Comparison of ENCODE assay signal across 23 cellular contexts in the genomic region with DNA sequence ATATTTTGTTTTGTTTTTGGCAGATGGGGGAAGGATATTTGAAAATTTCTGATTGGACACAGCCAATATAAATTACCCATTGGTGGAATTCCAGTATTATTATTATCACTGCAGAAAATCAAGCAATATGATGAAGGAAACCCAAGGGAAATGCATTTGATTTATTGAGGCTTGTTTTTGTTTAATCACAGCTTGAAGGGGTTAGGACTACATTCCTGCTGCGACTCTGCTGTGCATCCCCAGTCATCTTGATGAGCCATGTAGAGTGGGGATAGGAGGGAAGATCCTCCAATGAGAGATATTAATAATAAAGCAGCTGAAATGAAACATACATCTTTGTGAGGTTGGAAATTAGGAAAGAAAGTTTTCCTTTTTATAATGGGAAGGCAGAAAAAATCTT.
DNase-seq lines count a peak whose midpoint lies in the region; ATAC-seq, FAIRE-seq and TF ChIP-seq lines count a peak whose summit lies in the region.
"Had no signal": no experiment of that assay in that cellular context is flagged by ENCODE, and none has a peak within 500 bp of the region (broad histone marks: within the 10 kb centered on the region; RNA-seq: fewer than 3 reads in every experiment).

No MANE protein-coding gene starts in this region.

- H3K36me3 ChIP-seq in mammary epithelial cell (ENCODE audit: insufficient read depth, low read length) (no peaks in the 10 kb centered on the region), RWPE2 (ENCODE audit: low read depth) (no peaks in the 10 kb centered on the region), keratinocyte (ENCODE audit: control insufficient read depth in 2 of 2, extremely low read depth in 1 of 2, insufficient read depth in 2 of 2, low read length in 2 of 2) (no peaks in the 10 kb centered on the region), transverse colon (no peaks in the 10 kb centered on the region)
- H3K36me3 ChIP-seq: BLaER1, HAP-1 had no signal

- H4K20me1 ChIP-seq in mammary epithelial cell (ENCODE audit: insufficient read depth, low read length) (no peaks in the 10 kb centered on the region), keratinocyte (ENCODE audit: control insufficient read depth, extremely low read depth, insufficient read depth, low read length) (no peaks in the 10 kb centered on the region)
- H4K20me1 ChIP-seq: BLaER1 had no signal

- no peaks in the 10 kb centered on the region for H3K9me1 ChIP-seq in keratinocyte (ENCODE audit: control insufficient read depth, extremely low read depth, insufficient read depth, low read length)

- no peak overlapping the region for H3K4me3 Mint-ChIP-seq in MCF 10A (ENCODE audit: unreplicated experiment)
- H3K4me3 Mint-ChIP-seq in osteocyte (ENCODE audit: unreplicated experiment) = no peak overlapping the region
- H3K4me3 Mint-ChIP-seq: B cell; CD4-positive, CD25-positive, alpha-beta regulatory T cell; CD8-positive, alpha-beta T cell; HFFc6 had no signal

- H3K27me3 Mint-ChIP-seq in MCF 10A (ENCODE audit: insufficient read depth, unreplicated experiment) (no peaks in the 10 kb centered on the region), osteocyte (ENCODE audit: unreplicated experiment) (no peaks in the 10 kb centered on the region)

- H3K9me3 Mint-ChIP-seq in MCF 10A (ENCODE audit: unreplicated experiment) (no peaks in the 10 kb centered on the region), osteocyte (ENCODE audit: unreplicated experiment) (no peaks in the 10 kb centered on the region)
- H3K9me3 Mint-ChIP-seq: CD4-positive, CD25-positive, alpha-beta regulatory T cell; CD8-positive, alpha-beta T cell; HFFc6 had no signal

- no peaks in the 10 kb centered on the region for H3K27me3 ChIP-seq in mammary epithelial cell (ENCODE audit: insufficient read depth, low read length)
- H3K27me3 ChIP-seq in RWPE2 (ENCODE audit: insufficient read depth, poor library complexity, severe bottlenecking) = no peaks in the 10 kb centered on the region
- H3K27me3 ChIP-seq in keratinocyte (ENCODE audit: control insufficient read depth, extremely low read depth, insufficient read depth, low read length) = no peaks in the 10 kb centered on the region
- no peaks in the 10 kb centered on the region for H3K27me3 ChIP-seq in transverse colon
- H3K27me3 ChIP-seq: BLaER1 had no signal

- H3K27ac Mint-ChIP-seq in MCF 10A (ENCODE audit: low read depth, unreplicated experiment) (no peak overlapping the region), osteocyte (ENCODE audit: unreplicated experiment) (peak overlapping the region; percentile 23)
- H3K27ac Mint-ChIP-seq: B cell; CD4-positive, CD25-positive, alpha-beta regulatory T cell; CD8-positive, alpha-beta T cell; HFFc6 had no signal

- intact Hi-C loops in mammary epithelial cell (cut with micrococcal nuclease) (no loop called here), MCF 10A (cut with micrococcal nuclease) (no loop called here), transverse colon (cut with DNase I; ENCODE audit: low total_unique reads) (no loop called here)

- H3K36me3 Mint-ChIP-seq in MCF 10A (ENCODE audit: insufficient read depth, unreplicated experiment) (no peaks in the 10 kb centered on the region), osteocyte (ENCODE audit: unreplicated experiment) (no peaks in the 10 kb centered on the region)
- H3K36me3 Mint-ChIP-seq: CD4-positive, CD25-positive, alpha-beta regulatory T cell; CD8-positive, alpha-beta T cell had no signal

- POLR2A ChIA-PET in MCF 10A (lab: Yijun Ruan, JAX) = interaction anchor here (0.6 to 1.8 kb wide), 7 partner anchors 11 to 1618 kb away, joined by 3 to 5 read pairs (median 3); no protein-coding TSS in a partner anchor

- peak overlapping the region; percentile 75 for H3K27ac ChIP-seq in mammary epithelial cell (ENCODE audit: insufficient read depth, low read depth, low read length)
- H3K27ac ChIP-seq in RWPE2 (ENCODE audit: poor library complexity, severe bottlenecking) = peak overlapping the region; percentile 67
- H3K27ac ChIP-seq in keratinocyte (ENCODE audit: control insufficient read depth, insufficient read depth, low read length) = peak overlapping the region; percentile 76
- no peak overlapping the region for H3K27ac ChIP-seq in transverse colon
- H3K27ac ChIP-seq: A549, BLaER1, C4-2B had no signal

- H3K4me1 Mint-ChIP-seq in MCF 10A (ENCODE audit: insufficient read depth, unreplicated experiment) (peaks cover 20% of the 10 kb centered on the region), osteocyte (ENCODE audit: unreplicated experiment) (peaks cover 75% of the 10 kb centered on the region)
- H3K4me1 Mint-ChIP-seq: B cell; CD4-positive, CD25-positive, alpha-beta regulatory T cell had no signal

- no peak for TF ChIP-seq POLR2A in transverse colon (IDR thresholded peaks at IDR 0.05)
- TF ChIP-seq POLR2A in GM18505 (IDR thresholded peaks at IDR 0.05; ENCODE audit: borderline replicate concordance, extremely low read depth, insufficient read depth, insufficient read length) = no peak

- DNase-seq in mammary epithelial cell (no peak), MCF 10A (ENCODE audit: unreplicated experiment) (no peak), RWPE2 (ENCODE audit: low spot score) (no peak), keratinocyte (ENCODE audit: low read depth, low spot score) (no peak), osteocyte (ENCODE audit: extremely low spot score, unreplicated experiment) (no peak), transverse colon (no peak), DMS79 treated with DMSO at 0.1 percent for 48 hours (lab: John Stamatoyannopoulos, UW) (no peak)
- DNase-seq: 8988T; Caco-2; CD4-positive, CD25-positive, alpha-beta regulatory T cell; CD8-positive, alpha-beta T cell; DMS153; EL; GDM1; HFFc6 had no signal

- TF ChIP-seq CTCF in mammary epithelial cell (conservative IDR thresholded peaks at IDR 0.05 in 1 of 2, IDR thresholded peaks at IDR 0.05 in 1 of 2; ENCODE audit: extremely low read depth in 1 of 2, insufficient read depth in 1 of 2, low read depth in 1 of 2, low read length in 2 of 2) (no peak), MCF 10A (IDR thresholded peaks at IDR 0.05; ENCODE audit: unreplicated experiment) (no peak), RWPE2 (IDR thresholded peaks at IDR 0.05; ENCODE audit: poor library complexity, severe bottlenecking) (no peak), keratinocyte (optimal IDR thresholded peaks at IDR 0.05 in 1 of 3, IDR thresholded peaks at IDR 0.05 in 1 of 3, conservative IDR thresholded peaks at IDR 0.05 in 1 of 3; ENCODE audit: extremely low read depth in 1 of 3, insufficient read depth in 2 of 3, low read length in 3 of 3) (no peak), osteocyte (IDR thresholded peaks at IDR 0.05) (no peak), transverse colon (IDR thresholded peaks at IDR 0.05) (no peak)

- H3K4me1 ChIP-seq in mammary epithelial cell (ENCODE audit: insufficient read depth, low read length) (peaks cover 26% of the 10 kb centered on the region), RWPE2 (ENCODE audit: insufficient read depth, poor library complexity, severe bottlenecking) (peaks cover 29% of the 10 kb centered on the region), keratinocyte (ENCODE audit: control insufficient read depth, extremely low read depth, insufficient read depth, low read length) (peaks cover 66% of the 10 kb centered on the region), transverse colon (no peaks in the 10 kb centered on the region)
- H3K4me1 ChIP-seq: A549, BLaER1, Caco-2, HAP-1 had no signal

- no peak overlapping the region for H3K9ac ChIP-seq in mammary epithelial cell (ENCODE audit: insufficient read depth, low read length)
- H3K9ac ChIP-seq in keratinocyte (ENCODE audit: control insufficient read depth, extremely low read depth, insufficient read depth, low read length) = no peak overlapping the region
- H3K9ac ChIP-seq: BLaER1 had no signal

- H3K9me3 ChIP-seq in mammary epithelial cell (replicated peaks; ENCODE audit: insufficient read depth, low read length) (no peaks in the 10 kb centered on the region), RWPE2 (ENCODE audit: severe bottlenecking) (no peaks in the 10 kb centered on the region), keratinocyte (ENCODE audit: control insufficient read depth, low read depth, low read length) (no peaks in the 10 kb centered on the region), transverse colon (no peaks in the 10 kb centered on the region)
- H3K9me3 ChIP-seq: A549, BLaER1, Caco-2, HAP-1 had no signal

- H3K4me3 ChIP-seq in mammary epithelial cell (replicated peaks in 1 of 3; ENCODE audit: insufficient read depth in 1 of 3, low read depth in 2 of 3, low read length in 3 of 3) (no peak overlapping the region), RWPE2 (ENCODE audit: severe bottlenecking) (no peak overlapping the region), keratinocyte (ENCODE audit: control insufficient read depth in 2 of 3, extremely low read depth in 1 of 3, insufficient read depth in 2 of 3, low read depth in 1 of 3, low read length in 3 of 3) (no peak overlapping the region), transverse colon (no peak overlapping the region)
- H3K4me3 ChIP-seq: A549, BLaER1, GM12878, HAP-1 had no signal

- H3K79me2 ChIP-seq in mammary epithelial cell (ENCODE audit: insufficient read depth, low read length) (no peaks in the 10 kb centered on the region), keratinocyte (ENCODE audit: control insufficient read depth, insufficient read depth, low read length) (no peaks in the 10 kb centered on the region)

- in situ Hi-C loops in mammary epithelial cell (cut with MboI; ENCODE audit: low sequenced_read_pairs in 2 of 2) = no loop called here
- in situ Hi-C loops in transverse colon (cut with MboI; ENCODE audit: low pct_ligation_motif_present in 1 of 4, low pct_unique_long_range_greater_than_20kb in 1 of 4, low sequenced_read_pairs in 3 of 4) = no loop called here

- H3K4me2 ChIP-seq in mammary epithelial cell (ENCODE audit: insufficient read depth, low read depth, low read length) (peak overlapping the region; percentile 75), keratinocyte (ENCODE audit: control insufficient read depth, extremely low read depth, insufficient read depth, low read depth, low read length) (no peak overlapping the region)
- H3K4me2 ChIP-seq: A549, BLaER1 had no signal

- dilution Hi-C loops in mammary epithelial cell (cut with HindIII; ENCODE audit: low sequenced_read_pairs) (no loop called here), keratinocyte (cut with MboI; ENCODE audit: extremely low pct_ligation_motif_present, low sequenced_read_pairs) (no loop called here)

- BruUV-seq in mammary epithelial cell (replicated peaks; lab: Mats Ljungman, UMichigan) (no TSS peak), MCF 10A (replicated peaks; lab: Mats Ljungman, UMichigan) (no TSS peak)

- H2AFZ ChIP-seq in mammary epithelial cell (ENCODE audit: low read depth, low read length) = no peak overlapping the region
- no peak overlapping the region for H2AFZ ChIP-seq in keratinocyte (ENCODE audit: control insufficient read depth, low read length)

- 100% methylated on average over 1 of the region's 1 CpG for WGBS in mammary epithelial cell (ENCODE audit: low coverage, missing lambda C conversion rate)
- 56 to 57% methylated on average over 1 of the region's 1 CpG for WGBS in transverse colon (ENCODE audit: low coverage in 1 of 2), 2 donors

- ATAC-seq in RWPE2 (ENCODE audit: low read depth) = no peak
- ATAC-seq in GM18505 (IDR thresholded peaks at IDR 0.05; ENCODE audit: unreplicated experiment) = no peak
- ATAC-seq: A549; CD8-positive, alpha-beta T cell; GM12878 had no signal

- no peak for TF ChIP-seq EP300 in transverse colon (IDR thresholded peaks at IDR 0.05; ENCODE audit: low read depth)

- no peak for FAIRE-seq in keratinocyte (lab: Jason Lieb, UNC)
- FAIRE-seq: A549, GM12878, GM18507 had no signal

- CTCF ChIA-PET in mammary epithelial cell (lab: Charles Lee; ENCODE audit: low non-redundant PET) (interaction anchor here (0.6 kb wide), 1 partner anchor 112 kb away, joined by 3 read pairs; no protein-coding TSS in a partner anchor), MCF 10A (lab: Yijun Ruan, JAX) (interaction anchor here (0.6 to 3.7 kb wide), 9 partner anchors 9 to 153 kb away, joined by 3 to 31 read pairs (median 3); no protein-coding TSS in a partner anchor)

Comparison
In these comparisons a context has a peak if more than half of its experiments do, and no peak if none do; other contexts are left out.
1. H3K27ac ChIP-seq: peak in mammary epithelial cell (single experiment), RWPE2 (single experiment) and keratinocyte (single experiment); none in transverse colon (0 of 4).